1 cellular context compared by ENCODE assay signal in genomic region chr21:41605178-41605933, GRCh38.
TF ChIP-seq lines count a peak whose summit lies in the region.

No MANE protein-coding gene starts in this region.

TF ChIP-seq in HepG2, 621 proteins besides CTCF, POLR2A, EP300 and RAD21 (continued from another document and continues in another):
- TF ChIP-seq AHDC1 (CRISPR knock-in tag; IDR thresholded peaks at IDR 0.05; ENCODE audit: borderline replicate concordance) (peak; percentile 59; the same call in 1 of the 2 replicates), MEF2D (CRISPR knock-in tag; IDR thresholded peaks at IDR 0.05) (no peak; the same call in 1 of the 2 replicates), FOXP4 (CRISPR knock-in tag; IDR thresholded peaks at IDR 0.05) (peak; percentile 80), NFIC (IDR thresholded peaks at IDR 0.05; ENCODE audit: low read length) (no peak), ZNF280B (CRISPR knock-in tag; IDR thresholded peaks at IDR 0.05; ENCODE audit: borderline replicate concordance) (0 out of 2 replicates have a peak, but pooled peaks have one; percentile 39), ZNF281 (CRISPR knock-in tag; IDR thresholded peaks at IDR 0.05; ENCODE audit: borderline replicate concordance) (0 out of 2 replicates have a peak, but pooled peaks have one; percentile 25), ZNF367 (CRISPR knock-in tag; IDR thresholded peaks at IDR 0.05; ENCODE audit: borderline replicate concordance) (no peak), CENPBD1 (CRISPR knock-in tag; IDR thresholded peaks at IDR 0.05; ENCODE audit: borderline replicate concordance, low read depth) (no peak), FOXP1 (IDR thresholded peaks at IDR 0.05) (no peak), FOXP1 (CRISPR knock-in tag; IDR thresholded peaks at IDR 0.05) (peak; percentile 46; the same call in 1 of the 2 replicates), ZNF205 (CRISPR knock-in tag; IDR thresholded peaks at IDR 0.05) (0 out of 2 replicates have a peak, but pooled peaks have one; percentile 25), IKZF1 (IDR thresholded peaks at IDR 0.05) (no peak), ZNF143 (CRISPR knock-in tag; IDR thresholded peaks at IDR 0.05) (no peak; the same call in 1 of the 2 replicates), MED1 (CRISPR knock-in tag; IDR thresholded peaks at IDR 0.05) (peak; percentile 45; the same call in 1 of the 2 replicates), YEATS2 (CRISPR knock-in tag; IDR thresholded peaks at IDR 0.05; ENCODE audit: borderline replicate concordance) (0 out of 2 replicates have a peak, but pooled peaks have one; percentile 21), ZFP1 (CRISPR knock-in tag; IDR thresholded peaks at IDR 0.05) (peak; percentile 87; the same call in 1 of the 2 replicates), ZIK1 (CRISPR knock-in tag; IDR thresholded peaks at IDR 0.05; ENCODE audit: borderline replicate concordance, low read depth) (no peak), ZFP36L1 (CRISPR knock-in tag; IDR thresholded peaks at IDR 0.05) (no peak), SMARCC2 (IDR thresholded peaks at IDR 0.05) (no peak), HDAC1 (CRISPR knock-in tag; IDR thresholded peaks at IDR 0.05) (peak; percentile 82), DMAP1 (CRISPR knock-in tag; IDR thresholded peaks at IDR 0.05) (no peak), CSRNP1 (CRISPR knock-in tag; IDR thresholded peaks at IDR 0.05) (0 out of 2 replicates have a peak, but pooled peaks have one; percentile 52), ZNF644 (CRISPR knock-in tag; IDR thresholded peaks at IDR 0.05; ENCODE audit: low read depth) (peak; percentile 55; the same call in 1 of the 2 replicates), ZNF274 (CRISPR knock-in tag; IDR thresholded peaks at IDR 0.05) (no peak), ZNF550 (CRISPR knock-in tag; IDR thresholded peaks at IDR 0.05; ENCODE audit: borderline replicate concordance) (no peak), REPIN1 (CRISPR knock-in tag; IDR thresholded peaks at IDR 0.05; ENCODE audit: borderline replicate concordance, low read depth) (peak; percentile 84), CBFB (CRISPR knock-in tag; IDR thresholded peaks at IDR 0.05) (0 out of 2 replicates have a peak, but pooled peaks have one; percentile 15), ZNF280D (CRISPR knock-in tag; IDR thresholded peaks at IDR 0.05) (0 out of 2 replicates have a peak, but pooled peaks have one; percentile 22), TARDBP (CRISPR knock-in tag; IDR thresholded peaks at IDR 0.05) (peak; percentile 90), NR2C2 (CRISPR knock-in tag; IDR thresholded peaks at IDR 0.05; ENCODE audit: borderline replicate concordance) (0 out of 2 replicates have a peak, but pooled peaks have one; percentile 35), SALL1 (CRISPR knock-in tag; IDR thresholded peaks at IDR 0.05) (peak; percentile 84), ZNF180 (CRISPR knock-in tag; IDR thresholded peaks at IDR 0.05; ENCODE audit: borderline replicate concordance, low read depth) (no peak), ZNF629 (CRISPR knock-in tag; conservative IDR thresholded peaks at IDR 0.05) (peak; percentile 90), FOSL2 (CRISPR knock-in tag; IDR thresholded peaks at IDR 0.05) (peak; percentile 46; the same call in 1 of the 2 replicates), NAIF1 (CRISPR knock-in tag; IDR thresholded peaks at IDR 0.05; ENCODE audit: borderline replicate concordance) (no peak), ZSCAN20 (CRISPR knock-in tag; IDR thresholded peaks at IDR 0.05; ENCODE audit: borderline replicate concordance) (peak; percentile 93; the same call in 1 of the 2 replicates), ZNF468 (CRISPR knock-in tag; IDR thresholded peaks at IDR 0.05) (no peak), RFX5 (IDR thresholded peaks at IDR 0.05; ENCODE audit: low read depth, low read length) (no peak), ZNF782 (CRISPR knock-in tag; IDR thresholded peaks at IDR 0.05; ENCODE audit: borderline replicate concordance) (peak; percentile 84; the same call in 1 of the 2 replicates), GABPB1 (CRISPR knock-in tag; IDR thresholded peaks at IDR 0.05) (peak; percentile 45; the same call in 1 of the 2 replicates), ZNF557 (CRISPR knock-in tag; IDR thresholded peaks at IDR 0.05) (no peak), RFXANK (CRISPR knock-in tag; IDR thresholded peaks at IDR 0.05) (no peak), RFX1 (IDR thresholded peaks at IDR 0.05) (no peak), ZNF713 (CRISPR knock-in tag; IDR thresholded peaks at IDR 0.05) (no peak), PAF1 (CRISPR knock-in tag; IDR thresholded peaks at IDR 0.05) (no peak), ZNF275 (CRISPR knock-in tag; IDR thresholded peaks at IDR 0.05; ENCODE audit: borderline replicate concordance) (no peak), MZF1 (CRISPR knock-in tag; IDR thresholded peaks at IDR 0.05; ENCODE audit: borderline replicate concordance) (no peak), U2AF1 (optimal IDR thresholded peaks at IDR 0.05; ENCODE audit: low read depth, low read length) (no peak)
